ENCODE assay signal across 8 cellular contexts in genomic region chr3:133413166-133414020, GRCh38. TPM values are rescaled to one million over a fixed set of nuclear protein-coding genes. Genes with fewer than 3 reads are reported as not detected.
DNase-seq lines count a peak whose midpoint lies in the region; ATAC-seq and TF ChIP-seq lines count a peak whose summit lies in the region.

No MANE protein-coding gene starts in this region.

- no peak overlapping the region for H3K4me3 ChIP-seq in mesodermal cell (ENCODE audit: extremely low read depth, insufficient read depth, low read length, poor library complexity, severe bottlenecking)
- peak overlapping the region in 2 of 4 donors; percentile 1 to 9 for H3K4me3 ChIP-seq in Peyer's patch

- no peak for TF ChIP-seq CTCF in Peyer's patch (IDR thresholded peaks at IDR 0.05)

- DNase-seq in AG08395 (ENCODE audit: low spot score) = peak; percentile 22
- peak; percentile 10 for DNase-seq in HT-29 (ENCODE audit: low spot score)
- peak; percentile 52 for DNase-seq in amniotic epithelial cell (ENCODE audit: low read depth)
- DNase-seq in Peyer's patch = no peak
- no peak for DNase-seq in activated gamma-delta T cell treated with Interleukin-2 at 50 U/mL for 16 hours
- DNase-seq in HCEC 1CT = no peak

- no peak for TF ChIP-seq POLR2A in Peyer's patch (IDR thresholded peaks at IDR 0.05)

- 74 to 79% methylated on average over 10 to 13 of the region's 17 CpGs for WGBS in mesodermal cell (ENCODE audit: insufficient coverage in 2 of 2), 2 experiments

- no peaks in the 10 kb centered on the region for H3K9me3 ChIP-seq in mesodermal cell (ENCODE audit: control insufficient read depth, low read length)
- no peaks in the 10 kb centered on the region for H3K9me3 ChIP-seq in Peyer's patch

- H3K36me3 ChIP-seq in mesodermal cell (ENCODE audit: control insufficient read depth, insufficient read depth, low read length) (no peaks in the 10 kb centered on the region), Peyer's patch (no peaks in the 10 kb centered on the region)

- no peaks in the 10 kb centered on the region for H3K27me3 ChIP-seq in Peyer's patch

- H3K27ac ChIP-seq in mesodermal cell (ENCODE audit: low read depth, low read length, severe bottlenecking) = peak overlapping the region; percentile 70
- no peak overlapping the region for H3K27ac ChIP-seq in Peyer's patch

- ATAC-seq in HG03378 (IDR thresholded peaks at IDR 0.05; ENCODE audit: unreplicated experiment) = no peak

- peaks cover 9% of the 10 kb centered on the region for H3K4me1 ChIP-seq in mesodermal cell (ENCODE audit: control insufficient read depth, insufficient read depth, low read length, poor library complexity, severe bottlenecking)
- H3K4me1 ChIP-seq in Peyer's patch = no peaks in the 10 kb centered on the region

RNA-seq across cellular contexts. Expression of gene BFSP2, which starts 13.5 kb away (rescaled TPM):
- not detected in 2 replicates for total RNA-seq in HT-29 (2014; rRNA removed; shearing (Covaris generic))
- polyA plus RNA-seq in mesodermal cell (2013, experiment 1 of 2) = not detected
- not detected for polyA plus RNA-seq in mesodermal cell (2013, experiment 2 of 2)
- total RNA-seq in Peyer's patch = not detected

Comparison
In these comparisons a context has a peak if more than half of its experiments do, and no peak if none do; other contexts are left out.
1. DNase-seq: peak in AG08395 (single experiment), HT-29 (single experiment) and amniotic epithelial cell (single experiment); none in Peyer's patch (0 of 3), activated gamma-delta T cell treated with Interleukin-2 at 50 U/mL for 16 hours (single experiment) and HCEC 1CT (single experiment).